8 cellular contexts compared by ENCODE assay signal in genomic region chr1:9909222-9910046, GRCh38. TPM values are rescaled to one million over a fixed set of nuclear protein-coding genes. Genes with fewer than 3 reads are reported as not detected.
A peak's percentile ranks its signal among the peaks of the same experiment; 100 is the strongest.
DNase-seq lines count a peak whose midpoint lies in the region; ATAC-seq, FAIRE-seq and TF ChIP-seq lines count a peak whose summit lies in the region.

No MANE protein-coding gene starts in this region.

- H3K9me3 ChIP-seq in mononuclear cell (ENCODE audit: low read depth, low read length), result no peaks in the 10 kb centered on the region

- no peaks in the 10 kb centered on the region for H3K27me3 Mint-ChIP-seq in stimulated activated naive CD8-positive, alpha-beta T cell treated with anti-CD3 and anti-CD28 coated beads, Interleukin-15, Interleukin-2, amounts not matched to agents 100 ng/mL and 50 ng/mL, for 24 hours

- H3K4me1 ChIP-seq in mononuclear cell (ENCODE audit: insufficient read depth, low read length), result peaks cover 36% of the 10 kb centered on the region

- peak overlapping the region; percentile 90 for H3K27ac Mint-ChIP-seq in stimulated activated naive CD8-positive, alpha-beta T cell treated with anti-CD3 and anti-CD28 coated beads, Interleukin-15, Interleukin-2, amounts not matched to agents 100 ng/mL and 50 ng/mL, for 24 hours

- no peaks in the 10 kb centered on the region for H3K36me3 Mint-ChIP-seq in stimulated activated naive CD8-positive, alpha-beta T cell treated with anti-CD3 and anti-CD28 coated beads, Interleukin-15, Interleukin-2, amounts not matched to agents 100 ng/mL and 50 ng/mL, for 24 hours (ENCODE audit: low read depth)

- no peak for TF ChIP-seq POLR2A in GM12891 (IDR thresholded peaks at IDR 0.05; ENCODE audit: low read depth, low read length)

- no peak for TF ChIP-seq CTCF in VCaP (conservative IDR thresholded peaks at IDR 0.05)

- DNase-seq in GM12891 (ENCODE audit: insufficient read length, low spot score), result no peak
- DNase-seq in dermis blood vessel endothelial cell, result peak; percentile 52
- DNase-seq in HTR-8/SVneo (ENCODE audit: insufficient read length, low spot score), result no peak

- ATAC-seq in HG03135 (IDR thresholded peaks at IDR 0.05; ENCODE audit: unreplicated experiment), result peak; percentile 1
- no peak for ATAC-seq in HG03460 (IDR thresholded peaks at IDR 0.05; ENCODE audit: unreplicated experiment)

- FAIRE-seq in GM12891 (lab: Jason Lieb, UNC) (peak; percentile 84), HTR-8/SVneo (lab: Jason Lieb, UNC) (no peak)

- H3K27me3 ChIP-seq in mononuclear cell (ENCODE audit: insufficient read depth, low read length), result no peaks in the 10 kb centered on the region

- peak overlapping the region; percentile 95 for H3K4me3 Mint-ChIP-seq in stimulated activated naive CD8-positive, alpha-beta T cell treated with anti-CD3 and anti-CD28 coated beads, Interleukin-15, Interleukin-2, amounts not matched to agents 100 ng/mL and 50 ng/mL, for 24 hours

- peaks cover 42% of the 10 kb centered on the region for H3K4me1 Mint-ChIP-seq in stimulated activated naive CD8-positive, alpha-beta T cell treated with anti-CD3 and anti-CD28 coated beads, Interleukin-15, Interleukin-2, amounts not matched to agents 100 ng/mL and 50 ng/mL, for 24 hours (ENCODE audit: low read depth)

- H3K27ac ChIP-seq in VCaP, result peak overlapping the region; percentile 86

- H3K9me3 Mint-ChIP-seq in stimulated activated naive CD8-positive, alpha-beta T cell treated with anti-CD3 and anti-CD28 coated beads, Interleukin-15, Interleukin-2, amounts not matched to agents 100 ng/mL and 50 ng/mL, for 24 hours, result no peaks in the 10 kb centered on the region

- peak overlapping the region; percentile 55 for H3K4me3 ChIP-seq in mononuclear cell (ENCODE audit: low read length)

TF ChIP-seq in GM12891, 5 proteins besides CTCF, POLR2A, EP300 and RAD21:
- no peak for TF ChIP-seq SPI1 (IDR thresholded peaks at IDR 0.05; ENCODE audit: low read depth, low read length)
- TF ChIP-seq PAX5 (IDR thresholded peaks at IDR 0.05; ENCODE audit: insufficient read depth, low read length, severe bottlenecking), result no peak
- no peak for TF ChIP-seq POU2F2 (IDR thresholded peaks at IDR 0.05; ENCODE audit: low read depth, low read length)
- no peak for TF ChIP-seq TAF1 (IDR thresholded peaks at IDR 0.05; ENCODE audit: low read depth, low read length)
- TF ChIP-seq POLR2AphosphoS5 (IDR thresholded peaks at IDR 0.05; ENCODE audit: low read depth, low read length), result no peak

RNA-seq across cellular contexts. Expression of gene CTNNBIP1, which starts 0.6 kb away (rescaled TPM):
- polyA plus RNA-seq in GM12891 (2012; ENCODE audit: low read depth, missing spikeins), result 15.6 TPM
- 57.5 and 90.9 TPM in 2 replicates for total RNA-seq in dermis blood vessel endothelial cell
- total RNA-seq in mononuclear cell, result 13.6 TPM

RNA-seq across cellular contexts. Expression of gene LZIC, which starts 33.8 kb away (rescaled TPM):
- 9.9 TPM for polyA plus RNA-seq in GM12891 (2012; ENCODE audit: low read depth, missing spikeins)
- total RNA-seq in dermis blood vessel endothelial cell, result 29.1 and 31.0 TPM in 2 replicates
- total RNA-seq in mononuclear cell, result 28.1 TPM

RNA-seq across cellular contexts. Expression of gene NMNAT1, which starts 33.8 kb away (rescaled TPM):
- polyA plus RNA-seq in GM12891 (2012; ENCODE audit: low read depth, missing spikeins), result 6.9 TPM
- total RNA-seq in dermis blood vessel endothelial cell, result 15.3 and 16.7 TPM in 2 replicates
- total RNA-seq in mononuclear cell, result 1.7 TPM
